10 cellular contexts compared by ENCODE assay signal in genomic region chr18:34122724-34123334, GRCh38.
DNase-seq lines count a peak whose midpoint lies in the region; ATAC-seq lines count a peak whose summit lies in the region.
"Had no signal": no experiment of that assay in that cellular context is flagged by ENCODE, and none has a peak within 500 bp of the region (broad histone marks: within the 10 kb centered on the region; RNA-seq: fewer than 3 reads in every experiment).

No MANE protein-coding gene starts in this region.

- H3K4me2 ChIP-seq in trophoblast cell (ENCODE audit: low read length): no peak overlapping the region

- no peak overlapping the region for H2BK5ac ChIP-seq in trophoblast cell (ENCODE audit: low read depth, low read length, poor library complexity)

- H3K4me1 Mint-ChIP-seq in activated T-helper 17 cell treated with anti-CD3 and anti-CD28 coated beads, Interleukin-2, amount 50 U/mL, for 72 hours: no peaks in the 10 kb centered on the region
- H3K4me1 Mint-ChIP-seq: IgD-negative memory B cell; naive thymus-derived CD4-positive, alpha-beta T cell had no signal

- H3K27ac ChIP-seq in SJSA1 (no peak overlapping the region), trophoblast cell (ENCODE audit: low read depth, low read length) (no peak overlapping the region)

- H3K4me3 ChIP-seq in SJSA1 (no peak overlapping the region), trophoblast cell (ENCODE audit: low read depth, low read length) (no peak overlapping the region)

- H3K27me3 ChIP-seq in SJSA1 (replicated peaks) (no peaks in the 10 kb centered on the region), trophoblast cell (ENCODE audit: insufficient read depth, low read length) (no peaks in the 10 kb centered on the region)

- no peak overlapping the region for H3K18ac ChIP-seq in trophoblast cell (ENCODE audit: low read length)

- H3K27me3 Mint-ChIP-seq in activated T-helper 17 cell treated with anti-CD3 and anti-CD28 coated beads, Interleukin-2, amount 50 U/mL, for 72 hours: no peaks in the 10 kb centered on the region
- H3K27me3 Mint-ChIP-seq: IgD-negative memory B cell had no signal

- no peak overlapping the region for H2AFZ ChIP-seq in trophoblast cell (ENCODE audit: insufficient read depth, low read length, poor library complexity)

- no peak overlapping the region for H4K8ac ChIP-seq in trophoblast cell (ENCODE audit: low read depth, low read length)

- H3K36me3 ChIP-seq in SJSA1: no peaks in the 10 kb centered on the region
- no peaks in the 10 kb centered on the region for H3K36me3 ChIP-seq in trophoblast cell (ENCODE audit: control insufficient read depth in 1 of 2, insufficient read depth in 2 of 2, low read length in 2 of 2)

- no peak overlapping the region for H3K27ac Mint-ChIP-seq in activated T-helper 17 cell treated with anti-CD3 and anti-CD28 coated beads, Interleukin-2, amount 50 U/mL, for 72 hours
- H3K27ac Mint-ChIP-seq: IgD-negative memory B cell; naive thymus-derived CD4-positive, alpha-beta T cell had no signal

- H3K4me1 ChIP-seq in SJSA1 (replicated peaks) (peaks cover 15% of the 10 kb centered on the region), trophoblast cell (ENCODE audit: control insufficient read depth in 1 of 2, insufficient read depth in 2 of 2, low read length in 2 of 2) (peaks cover 0 to 3% of the 10 kb centered on the region in 2 experiments)

- H4K12ac ChIP-seq in trophoblast cell (ENCODE audit: low read depth, low read length): no peak overlapping the region

- no peaks in the 10 kb centered on the region for H3K9me3 Mint-ChIP-seq in activated T-helper 17 cell treated with anti-CD3 and anti-CD28 coated beads, Interleukin-2, amount 50 U/mL, for 72 hours

- no peak overlapping the region for H3K4ac ChIP-seq in trophoblast cell (ENCODE audit: low read depth, low read length)

- WGBS in trophoblast cell (ENCODE audit: extremely low coverage, insufficient coverage, insufficient read length): no CpG with 5 or more reads among the region's 4 CpGs

- H3K9me3 ChIP-seq in SJSA1 (replicated peaks) (no peaks in the 10 kb centered on the region), trophoblast cell (ENCODE audit: insufficient read depth, low read depth, low read length) (no peaks in the 10 kb centered on the region)

- peak; percentile 95 for ATAC-seq in GM18499 (IDR thresholded peaks at IDR 0.05; ENCODE audit: insufficient read depth, unreplicated experiment)
- ATAC-seq in HG02678 (IDR thresholded peaks at IDR 0.05; ENCODE audit: unreplicated experiment): peak; percentile 93
- ATAC-seq in activated T-helper 17 cell treated with anti-CD3 and anti-CD28 coated beads, Interleukin-2, amount 50 U/mL, for 72 hours (replicated peaks): no peak
- ATAC-seq: naive thymus-derived CD4-positive, alpha-beta T cell had no signal

- no peak overlapping the region for H3K23ac ChIP-seq in trophoblast cell (ENCODE audit: low read length)

- H2BK120ac ChIP-seq in trophoblast cell (ENCODE audit: insufficient read depth, low read length, poor library complexity): no peak overlapping the region

- H3K4me3 Mint-ChIP-seq in activated T-helper 17 cell treated with anti-CD3 and anti-CD28 coated beads, Interleukin-2, amount 50 U/mL, for 72 hours: no peak overlapping the region
- H3K4me3 Mint-ChIP-seq: IgD-negative memory B cell; naive thymus-derived CD4-positive, alpha-beta T cell had no signal

- no peak overlapping the region for H2BK12ac ChIP-seq in trophoblast cell (ENCODE audit: low read length)

- no peaks in the 10 kb centered on the region for H3K36me3 Mint-ChIP-seq in activated T-helper 17 cell treated with anti-CD3 and anti-CD28 coated beads, Interleukin-2, amount 50 U/mL, for 72 hours (ENCODE audit: low read depth)
- H3K36me3 Mint-ChIP-seq: IgD-negative memory B cell; naive thymus-derived CD4-positive, alpha-beta T cell had no signal

- no peak overlapping the region for H4K91ac ChIP-seq in trophoblast cell (ENCODE audit: low read depth, low read length)

- H3K79me2 ChIP-seq in trophoblast cell (ENCODE audit: control insufficient read depth, insufficient read depth, low read length, poor library complexity): no peaks in the 10 kb centered on the region

- H3K14ac ChIP-seq in trophoblast cell (ENCODE audit: low read length): no peak overlapping the region

- no peak overlapping the region for H3K9ac ChIP-seq in trophoblast cell (ENCODE audit: low read length)

- H2AK5ac ChIP-seq in trophoblast cell (ENCODE audit: low read length): no peak overlapping the region

- DNase-seq in AG20443 (ENCODE audit: low spot score) (peak; percentile 45), NCI-H1092 treated with DMSO at 0.1 percent for 48 hours (lab: John Stamatoyannopoulos, UW) (peak; percentile 86), SJSA1 (ENCODE audit: low read depth in 1 of 2, low spot score in 2 of 2) (peak; percentile 40 to 47), fibroblast of gingiva (ENCODE audit: low read depth) (peak; percentile 35), trophoblast cell (peak; percentile 48 to 78)

- H3K79me1 ChIP-seq in trophoblast cell (ENCODE audit: low read length): peaks cover 2% of the 10 kb centered on the region

Comparison
In these comparisons a context has a peak if more than half of its experiments do, and no peak if none do; other contexts are left out.
1. DNase-seq: peak in every context shown above with its lines; median percentile 86 in NCI-H1092 treated with DMSO at 0.1 percent for 48 hours; 63 in trophoblast cell; 45 in AG20443; 44 in SJSA1; 35 in fibroblast of gingiva.